10 cellular contexts compared by ENCODE assay signal in the genomic region with DNA sequence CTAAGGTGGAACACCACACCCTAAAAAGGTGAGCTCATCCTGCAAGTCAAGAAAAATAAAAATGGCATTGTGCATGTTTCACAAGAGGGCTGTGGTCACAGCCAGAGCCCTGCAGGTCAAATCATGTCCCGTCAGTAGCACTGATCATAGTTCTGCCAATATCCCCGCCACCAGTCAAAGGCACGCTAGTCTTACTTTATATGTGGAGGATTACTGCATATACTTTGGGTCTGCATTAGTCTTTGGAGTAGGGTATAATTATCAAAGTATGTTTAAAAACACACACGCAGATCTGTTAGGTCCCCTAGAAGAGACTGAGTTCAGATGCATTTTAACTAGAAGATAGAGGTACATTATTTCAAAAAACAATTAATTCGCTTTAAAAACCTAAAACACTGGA. TPM values are rescaled to one million over a fixed set of nuclear protein-coding genes. Genes with fewer than 3 reads are reported as not detected.
DNase-seq lines count a peak whose midpoint lies in the region; ATAC-seq, FAIRE-seq and TF ChIP-seq lines count a peak whose summit lies in the region.
"Had no signal": no experiment of that assay in that cellular context is flagged by ENCODE, and none has a peak within 500 bp of the region (broad histone marks: within the 10 kb centered on the region; RNA-seq: fewer than 3 reads in every experiment).

No MANE protein-coding gene starts in this region.

- POLR2A ChIA-PET in BJ (lab: Charles Lee): no interaction called here
- POLR2A ChIA-PET in IMR-90 (lab: Charles Lee; ENCODE audit: unreplicated experiment): no interaction called here

- H3K27ac ChIP-seq in IMR-90 (ENCODE audit: insufficient read depth, low read length) (no peak overlapping the region), body of pancreas (peak overlapping the region; percentile 57 to 94 (median 90)), right lobe of liver (peak overlapping the region; percentile 86 to 95 (median 91))

- DNase-seq in BJ (ENCODE audit: low read depth) (no peak), IMR-90 (no peak), body of pancreas (peak in 2 of 4 donors; percentile 19 to 28), right lobe of liver (peak in 2 of 3 donors; percentile 31 to 62), D721Med (ENCODE audit: insufficient read length, low spot score) (no peak), SIG-M5 treated with dmso at 0.1 percent for 504 hours (lab: John Stamatoyannopoulos, UW; ENCODE audit: unreplicated experiment) (no peak)
- DNase-seq: activated CD4-positive, alpha-beta T cell treated with anti-CD3 and anti-CD28 coated beads for 4 hours; GOT3 had no signal

- H4K91ac ChIP-seq in IMR-90 (ENCODE audit: insufficient read depth, low read depth, low read length): no peak overlapping the region

- peaks cover 17% of the 10 kb centered on the region for H3K4me1 ChIP-seq in IMR-90 (ENCODE audit: control insufficient read depth, insufficient read depth, low read length)
- peaks cover 22% of the 10 kb centered on the region for H3K4me1 ChIP-seq in body of pancreas
- peaks cover 0 to 13% (median 3%) of the 10 kb centered on the region in 4 donors for H3K4me1 ChIP-seq in right lobe of liver

- in situ Hi-C loops in IMR-90 (cut with MboI; ENCODE audit: low sequenced_read_pairs): loop anchor here (10.0 to 25.0 kb wide), 2 partner anchors 241 to 1257 kb away; partner anchors contain the start of genes CITED2 and TNFAIP3

- TF ChIP-seq CTCF in BJ (IDR thresholded peaks at IDR 0.05; ENCODE audit: insufficient read depth, low read depth, low read length): no peak
- TF ChIP-seq CTCF in IMR-90 (conservative IDR thresholded peaks at IDR 0.05; ENCODE audit: low read depth, low read length): no peak
- no peak for TF ChIP-seq CTCF in body of pancreas (IDR thresholded peaks at IDR 0.05)
- no peak for TF ChIP-seq CTCF in right lobe of liver (IDR thresholded peaks at IDR 0.05)
- TF ChIP-seq CTCF in D721Med (IDR thresholded peaks at IDR 0.05; ENCODE audit: insufficient read depth, missing control alignments): no peak

- H3K23ac ChIP-seq in IMR-90 (ENCODE audit: low read depth, low read length): 0 out of 2 replicates have a peak overlapping the region, but pooled peaks have one; percentile 52

- H4K8ac ChIP-seq in IMR-90 (ENCODE audit: low read depth in 2 of 2, low read length in 2 of 2): no peak overlapping the region; a peak in 1 of 4 replicates

- H3K9ac ChIP-seq in IMR-90 (ENCODE audit: low read depth, low read length): peak overlapping the region; percentile 73; the same call in 1 of the 2 replicates

- H3K14ac ChIP-seq in IMR-90 (replicated peaks; ENCODE audit: low read depth, low read length): no peak overlapping the region

- peak overlapping the region; percentile 77 for H3K4me2 ChIP-seq in IMR-90 (ENCODE audit: low read depth, low read length)

- H2AK5ac ChIP-seq in IMR-90 (ENCODE audit: low read depth, low read length): no peak overlapping the region

- no peak for ATAC-seq in IMR-90 (ENCODE audit: low read depth)
- ATAC-seq in body of pancreas: no peak
- peak; percentile 39 to 54 (median 51) for ATAC-seq in right lobe of liver
- no peak for ATAC-seq in HG02623 (IDR thresholded peaks at IDR 0.05; ENCODE audit: unreplicated experiment)
- ATAC-seq in HG02840 (IDR thresholded peaks at IDR 0.05; ENCODE audit: low FRiP score, unreplicated experiment): no peak

- dilution Hi-C loops in IMR-90 (cut with HindIII; ENCODE audit: low sequenced_read_pairs, unreplicated experiment): no loop called here

- H2AK9ac ChIP-seq in IMR-90 (replicated peaks; ENCODE audit: low read depth, low read length, poor library complexity): no peak overlapping the region

- CTCF ChIA-PET in BJ (lab: Yijun Ruan, JAX): interaction anchor here (0.9 to 3.4 kb wide), 5 partner anchors 10 to 205 kb away, joined by 3 to 48 read pairs (median 7); no protein-coding TSS in a partner anchor
- CTCF ChIA-PET in IMR-90 (lab: Yijun Ruan, JAX): interaction anchor here (1.5 to 1.9 kb wide), 2 partner anchors 98 to 101 kb away, joined by 7 to 8 read pairs; no protein-coding TSS in a partner anchor

- TF ChIP-seq RAD21 in IMR-90 (IDR thresholded peaks at IDR 0.05; ENCODE audit: low read length): no peak

- no peak for TF ChIP-seq POLR2A in IMR-90 (IDR thresholded peaks at IDR 0.05; ENCODE audit: low read depth, low read length)
- no peak for TF ChIP-seq POLR2A in body of pancreas (IDR thresholded peaks at IDR 0.05)
- peak; percentile 57 for TF ChIP-seq POLR2A in right lobe of liver (IDR thresholded peaks at IDR 0.05)

- H4K20me1 ChIP-seq in IMR-90 (ENCODE audit: insufficient read depth, low read length): no peaks in the 10 kb centered on the region

- BruUV-seq in IMR-90 (replicated peaks; lab: Mats Ljungman, UMichigan): no TSS peak

- FAIRE-seq in D721Med (lab: Jason Lieb, UNC): no peak

- intact Hi-C loops in IMR-90 (cut with micrococcal nuclease) (loop anchor here (5.0 kb wide), 1 partner anchor 238 kb away; the partner anchor contains the start of gene TNFAIP3), body of pancreas (cut with DNase I) (no loop called here), right lobe of liver (cut with DNase I) (loop anchor here in 1 of 2 donors (5.0 kb wide), 1 partner anchor 103 kb away; no protein-coding TSS in a partner anchor)

- no peak overlapping the region for H3K4ac ChIP-seq in IMR-90 (ENCODE audit: low read depth, low read length)

- H3K27me3 ChIP-seq in BJ (ENCODE audit: control insufficient read depth, insufficient read depth, low read length) (peaks cover 4% of the 10 kb centered on the region), IMR-90 (ENCODE audit: control insufficient read depth, insufficient read depth, low read length) (peaks cover 5% of the 10 kb centered on the region; the same call in 1 of the 2 replicates), body of pancreas (no peaks in the 10 kb centered on the region), right lobe of liver (no peaks in the 10 kb centered on the region)

- no peak overlapping the region for H2BK5ac ChIP-seq in IMR-90 (ENCODE audit: low read depth, low read length, poor library complexity, severe bottlenecking)

- H3K9me3 ChIP-seq in IMR-90 (ENCODE audit: control insufficient read depth, insufficient read depth, low read length): no peaks in the 10 kb centered on the region
- H3K9me3 ChIP-seq in body of pancreas: no peaks in the 10 kb centered on the region
- H3K9me3 ChIP-seq in right lobe of liver: no peaks in the 10 kb centered on the region

- no peak overlapping the region for H3K56ac ChIP-seq in IMR-90 (ENCODE audit: extremely low read depth, insufficient read depth, low read length)

- WGBS in IMR-90 (ENCODE audit: extremely low coverage in 2 of 2, insufficient read length in 1 of 2), 2 experiments: 100% methylated on average over 1 of the region's 5 CpGs; no CpG with 5 or more reads in 1 of the 2 experiments
- WGBS in body of pancreas, 2 donors: 53 to 62% methylated on average over 5 of the region's 5 CpGs
- WGBS in right lobe of liver (ENCODE audit: insufficient coverage, low coverage, low lambda C conversion rate, missing lambda C conversion rate): 25% methylated on average over 5 of the region's 5 CpGs

- H3K4me3 ChIP-seq in BJ (ENCODE audit: low read depth, low read length): peak overlapping the region; percentile 84; the same call in 1 of the 2 replicates
- peak overlapping the region; percentile 96 for H3K4me3 ChIP-seq in IMR-90 (ENCODE audit: insufficient read depth, low read depth, low read length)
- H3K4me3 ChIP-seq in body of pancreas: no peak overlapping the region
- peak overlapping the region; percentile 63 to 69 (median 67) for H3K4me3 ChIP-seq in right lobe of liver

- no peak overlapping the region for H2BK20ac ChIP-seq in IMR-90 (ENCODE audit: low read depth, low read length)

- peaks cover 16 to 33% of the 10 kb centered on the region in 2 experiments for H3K79me1 ChIP-seq in IMR-90 (ENCODE audit: low read depth in 1 of 2, low read length in 2 of 2)

- H2BK15ac ChIP-seq in IMR-90 (ENCODE audit: low read depth, low read length): no peak overlapping the region

- H2AFZ ChIP-seq in IMR-90 (replicated peaks; ENCODE audit: low read length, poor library complexity): no peak overlapping the region

- H4K5ac ChIP-seq in IMR-90 (ENCODE audit: low read depth, low read length): peak overlapping the region; percentile 57; the same call in 1 of the 2 replicates

- no peak overlapping the region for H2BK120ac ChIP-seq in IMR-90 (ENCODE audit: low read depth, low read length)

- H3K18ac ChIP-seq in IMR-90 (ENCODE audit: low read depth, low read length): peak overlapping the region; percentile 14; the same call in 1 of the 2 replicates

- no peaks in the 10 kb centered on the region for H3K9me1 ChIP-seq in IMR-90 (ENCODE audit: insufficient read depth, low read length)

- H3K36me3 ChIP-seq in BJ (ENCODE audit: control insufficient read depth, insufficient read depth, low read length) (no peaks in the 10 kb centered on the region), IMR-90 (ENCODE audit: control insufficient read depth, insufficient read depth, low read length) (peaks cover 4% of the 10 kb centered on the region), body of pancreas (replicated peaks in 1 of 2; ENCODE audit: insufficient read depth in 1 of 2, low read depth in 2 of 2) (no peaks in the 10 kb centered on the region), right lobe of liver (no peaks in the 10 kb centered on the region)

TF ChIP-seq in IMR-90, 13 proteins besides CTCF, POLR2A, EP300 and RAD21 (continues in another document):
- TF ChIP-seq CEBPB (IDR thresholded peaks at IDR 0.05; ENCODE audit: low read depth, low read length) (no peak), RCOR1 (IDR thresholded peaks at IDR 0.05; ENCODE audit: insufficient replicate concordance, low read length) (no peak), SMC3 (IDR thresholded peaks at IDR 0.05; ENCODE audit: low read depth, low read length) (no peak), MXI1 (IDR thresholded peaks at IDR 0.05; ENCODE audit: borderline replicate concordance, low read depth, low read length) (no peak), RFX5 (IDR thresholded peaks at IDR 0.05; ENCODE audit: low read depth, low read length) (no peak)

RNA-seq across cellular contexts. Expression of gene PERP, which starts 1.8 kb away (rescaled TPM):
- polyA plus RNA-seq in BJ (2011; rRNA removed): 47.5 and 52.3 TPM in 2 replicates
- 19.3 and 23.6 TPM in 2 replicates for polyA minus RNA-seq in BJ (2011; rRNA and poly(A)+ RNA removed)
- 7.7 and 11.7 TPM in 2 replicates for total RNA-seq in IMR-90 (2012; rRNA removed)
- 21.2 and 21.4 TPM in 2 replicates for polyA plus RNA-seq in IMR-90 (2012; rRNA removed)
- 13.5 and 26.4 TPM in 2 replicates for polyA plus RNA-seq in IMR-90 (2012; cell fraction: cytosol; rRNA removed)
- polyA plus RNA-seq in IMR-90 (2012; cell fraction: nucleus; rRNA removed; ENCODE audit: low replicate concordance): 6.8 and 7.7 TPM in 2 replicates
- 10 to 100 TPM; 16.5 to 35.8 TPM for total RNA-seq in body of pancreas
- 10 to 100 TPM; 27.9 to 61.6 (median 45.7) TPM for total RNA-seq in right lobe of liver

RNA-seq across cellular contexts. Expression of gene ARFGEF3, which starts 56.3 kb away (rescaled TPM):
- 0.27 and 0.36 TPM in 2 replicates for polyA plus RNA-seq in BJ (2011; rRNA removed)
- 0.62 and 0.72 TPM in 2 replicates for polyA minus RNA-seq in BJ (2011; rRNA and poly(A)+ RNA removed)
- total RNA-seq in IMR-90 (2012; rRNA removed): under 0.01 TPM in 2 replicates
- polyA plus RNA-seq in IMR-90 (2012; rRNA removed): 0.01 and 0.02 TPM in 2 replicates
- 0.01 and 0.02 TPM in 2 replicates for polyA plus RNA-seq in IMR-90 (2012; cell fraction: cytosol; rRNA removed)
- polyA plus RNA-seq in IMR-90 (2012; cell fraction: nucleus; rRNA removed; ENCODE audit: low replicate concordance): under 0.01 and 0.01 TPM in 2 replicates
- 10 to 100 TPM; 13.5 to 21.8 TPM for total RNA-seq in body of pancreas
- total RNA-seq in right lobe of liver: 1 to 10 TPM in 1 of 6 experiments, under 1 TPM in 5; 0.07 to 2.0 (median 0.24) TPM

Comparison
In these comparisons a context has a peak if more than half of its experiments do, and no peak if none do; other contexts are left out.
1. DNase-seq: peak in right lobe of liver (2 of 3); none in BJ (single experiment), IMR-90 (single experiment), D721Med (single experiment) and SIG-M5 treated with dmso at 0.1 percent for 504 hours (single experiment).
2. H3K4me3 ChIP-seq: peak in BJ (single experiment), IMR-90 (single experiment) and right lobe of liver (3 of 3); none in body of pancreas (0 of 2).
3. ATAC-seq: peak in right lobe of liver (4 of 4); none in IMR-90 (single experiment), body of pancreas (single experiment), HG02623 (single experiment) and HG02840 (single experiment).
4. RNA of gene ARFGEF3, which starts 56.3 kb away (total RNA-seq): 13.5 to 21.8 TPM in body of pancreas; 0.07 to 2.0 TPM in right lobe of liver and under 0.01 TPM in IMR-90; every median in the first group is over 4 times any median in the second.